Comparison of ENCODE assay signal across 19 cellular contexts in the genomic region with DNA sequence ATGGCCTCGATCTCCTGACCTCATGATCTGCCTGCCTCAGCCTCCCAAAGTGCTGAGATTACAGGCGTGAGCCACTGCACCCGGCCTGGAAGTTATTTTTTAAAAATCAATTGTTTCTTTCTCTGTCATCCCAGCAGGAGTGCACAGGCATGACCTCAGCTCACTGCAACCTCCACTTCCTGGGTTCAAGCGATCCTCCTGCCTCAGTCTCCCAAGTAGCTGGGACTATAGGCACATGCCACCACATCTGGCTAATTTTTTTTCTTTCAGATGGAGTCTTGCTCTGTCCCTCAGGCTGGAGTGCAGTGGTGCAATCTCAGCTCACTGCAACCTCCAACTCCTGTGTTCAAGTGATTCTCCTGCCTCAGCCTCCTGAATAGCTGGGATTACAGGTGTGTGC. TPM values are rescaled to one million over a fixed set of nuclear protein-coding genes. Genes with fewer than 3 reads are reported as not detected.
DNase-seq lines count a peak whose midpoint lies in the region; ATAC-seq, FAIRE-seq and TF ChIP-seq lines count a peak whose summit lies in the region.
"Not testable (repeated sequence)": the region's sequence is repeated elsewhere in the genome, so short reads cannot be mapped to it uniquely, and the experiment has no call there.
"Had no signal": no experiment of that assay in that cellular context is flagged by ENCODE, and none has a peak within 500 bp of the region (broad histone marks: within the 10 kb centered on the region; RNA-seq: fewer than 3 reads in every experiment).

No MANE protein-coding gene starts in this region.

- BruUV-seq in HepG2 (replicated peaks; lab: Mats Ljungman, UMichigan) = not testable (repeated sequence)

- H3K4me1 Mint-ChIP-seq in T-helper 17 cell = peaks cover 30% of the 10 kb centered on the region
- peaks cover 38% of the 10 kb centered on the region for H3K4me1 Mint-ChIP-seq in activated CD4-positive, alpha-beta T cell treated with anti-CD3 and anti-CD28 coated beads, Interleukin-2, amount 10 ng/mL, durations not matched to agents 7 days and 5 days
- H3K4me1 Mint-ChIP-seq in astrocyte (ENCODE audit: low read depth, unreplicated experiment) = not testable (repeated sequence)
- peaks cover 44% of the 10 kb centered on the region for H3K4me1 Mint-ChIP-seq in neural crest cell

- H3K4me1 ChIP-seq in astrocyte (ENCODE audit: insufficient read depth, low read length) (peaks cover 11% of the 10 kb centered on the region), HepG2 (ENCODE audit: insufficient read depth, low read length) (peaks cover 54% of the 10 kb centered on the region)

- CTCF ChIA-PET in activated CD4-positive, alpha-beta T cell treated with anti-CD3 and anti-CD28 coated beads, Interleukin-2, amount 10 ng/mL, durations not matched to agents 7 days and 5 days (lab: Charles Lee) = interaction anchor here (0.6 to 1.7 kb wide), 2 partner anchors 17 to 141 kb away, joined by 3 to 5 read pairs; no protein-coding TSS in a partner anchor
- CTCF ChIA-PET in HepG2 (lab: Yijun Ruan, JAX; ENCODE audit: low intra/inter-chr PET ratio, low total read pairs) = not testable (repeated sequence)

- not testable (repeated sequence) for H3K9me3 ChIP-seq in T-helper 17 cell (ENCODE audit: control insufficient read depth, low read length, poor library complexity, severe bottlenecking); astrocyte (ENCODE audit: insufficient read depth, low read depth, low read length); HepG2 (ENCODE audit: low read length)

- H3K27ac Mint-ChIP-seq in T-helper 17 cell (peak overlapping the region; percentile 29), astrocyte (ENCODE audit: unreplicated experiment) (peak overlapping the region; percentile 41)
- H3K27ac Mint-ChIP-seq in activated CD4-positive, alpha-beta T cell treated with anti-CD3 and anti-CD28 coated beads, Interleukin-2, amount 10 ng/mL, durations not matched to agents 7 days and 5 days = peak overlapping the region; percentile 54
- H3K27ac Mint-ChIP-seq in neural crest cell (ENCODE audit: unreplicated experiment) = not testable (repeated sequence)

- not testable (repeated sequence) for TF ChIP-seq EP300 in HepG2 (IDR thresholded peaks at IDR 0.05; ENCODE audit: low read depth in 2 of 2, low read length in 2 of 2); HepG2 (CRISPR knock-in tag; IDR thresholded peaks at IDR 0.05; ENCODE audit: borderline replicate concordance)

- H3K4me3 Mint-ChIP-seq in T-helper 17 cell = peak overlapping the region; percentile 9
- not testable (repeated sequence) for H3K4me3 Mint-ChIP-seq in activated CD4-positive, alpha-beta T cell treated with anti-CD3 and anti-CD28 coated beads, Interleukin-2, amount 10 ng/mL, durations not matched to agents 7 days and 5 days; astrocyte (ENCODE audit: unreplicated experiment)
- peak overlapping the region; percentile 22 for H3K4me3 Mint-ChIP-seq in neural crest cell

- in situ Hi-C loops in HepG2 (cut with HindIII; ENCODE audit: extremely low pct_ligation_motif_present, low pct_unique_long_range_greater_than_20kb) = not testable (repeated sequence)

- not testable (repeated sequence) for H3K9me3 Mint-ChIP-seq in activated CD4-positive, alpha-beta T cell treated with anti-CD3 and anti-CD28 coated beads, Interleukin-2, amount 10 ng/mL, durations not matched to agents 7 days and 5 days; astrocyte (ENCODE audit: unreplicated experiment); neural crest cell

- H3K9ac ChIP-seq in astrocyte (ENCODE audit: low read length); HepG2 (ENCODE audit: insufficient read depth, low read depth, low read length): not testable (repeated sequence)

- not testable (repeated sequence) for TF ChIP-seq POLR2A in HepG2 (IDR thresholded peaks at IDR 0.05; ENCODE audit: insufficient read depth in 1 of 2, low read depth in 2 of 2, low read length in 2 of 2)

- not testable (repeated sequence) for FAIRE-seq in astrocyte (lab: Jason Lieb, UNC); HepG2 (lab: Jason Lieb, UNC)

- H3K27ac ChIP-seq in astrocyte (ENCODE audit: low read depth, low read length); HepG2 (ENCODE audit: extremely low read length, insufficient read depth, low read length): not testable (repeated sequence)

- not testable (repeated sequence) for H2AFZ ChIP-seq in astrocyte (ENCODE audit: low read depth, low read length); HepG2 (ENCODE audit: low read length)

- not testable (repeated sequence) for H3K27me3 Mint-ChIP-seq in T-helper 17 cell; activated CD4-positive, alpha-beta T cell treated with anti-CD3 and anti-CD28 coated beads, Interleukin-2, amount 10 ng/mL, durations not matched to agents 7 days and 5 days; astrocyte (ENCODE audit: low read depth, unreplicated experiment); neural crest cell (ENCODE audit: low read depth)

- H3K36me3 Mint-ChIP-seq in T-helper 17 cell (ENCODE audit: low read depth); astrocyte (ENCODE audit: low read depth, unreplicated experiment); neural crest cell (ENCODE audit: low read depth): not testable (repeated sequence)
- peaks cover 13% of the 10 kb centered on the region for H3K36me3 Mint-ChIP-seq in activated CD4-positive, alpha-beta T cell treated with anti-CD3 and anti-CD28 coated beads, Interleukin-2, amount 10 ng/mL, durations not matched to agents 7 days and 5 days (ENCODE audit: low read depth)

- ATAC-seq in T-helper 17 cell, HepG2: not testable (repeated sequence)

- H3K4me3 ChIP-seq in astrocyte (ENCODE audit: insufficient read depth, low read depth, low read length); HepG2 (replicated peaks in 1 of 3; ENCODE audit: insufficient read depth in 1 of 3, low read depth in 2 of 3, low read length in 3 of 3): not testable (repeated sequence)

- intact Hi-C loops in HepG2 (cut with micrococcal nuclease; ENCODE audit: unreplicated experiment) = not testable (repeated sequence)

- POLR2A ChIA-PET in activated CD4-positive, alpha-beta T cell treated with anti-CD3 and anti-CD28 coated beads, Interleukin-2, amount 10 ng/mL, durations not matched to agents 7 days and 5 days (lab: Charles Lee) = not testable (repeated sequence)
- POLR2A ChIA-PET in HepG2 (lab: Yijun Ruan, JAX) = interaction anchor here (1.1 kb wide), 1 partner anchor 17 kb away, joined by 3 read pairs; no protein-coding TSS in a partner anchor

- TF ChIP-seq CTCF in astrocyte (IDR thresholded peaks at IDR 0.05; ENCODE audit: insufficient read depth, low read depth, low read length); HepG2 (CRISPR knock-in tag; IDR thresholded peaks at IDR 0.05); neural crest cell (conservative IDR thresholded peaks at IDR 0.05): not testable (repeated sequence)

- 45% methylated on average over 4 of the region's 4 CpGs for WGBS in HepG2 (ENCODE audit: low lambda C conversion rate)

- not testable (repeated sequence) for DNase-seq in T-helper 17 cell; activated CD4-positive, alpha-beta T cell treated with anti-CD3 and anti-CD28 coated beads, Interleukin-2, amount 10 ng/mL, durations not matched to agents 7 days and 5 days; astrocyte (ENCODE audit: low read depth); HepG2 (ENCODE audit: low spot score); neural crest cell (ENCODE audit: low read depth, low spot score)

- H3K36me3 ChIP-seq in astrocyte (ENCODE audit: insufficient read depth, low read length); HepG2 (replicated peaks in 1 of 2; ENCODE audit: control insufficient read depth in 1 of 2, insufficient read depth in 2 of 2, low read length in 2 of 2): not testable (repeated sequence)

- H3K4me2 ChIP-seq in astrocyte (ENCODE audit: low read length); HepG2 (ENCODE audit: low read depth, low read length): not testable (repeated sequence)

- not testable (repeated sequence) for H4K20me1 ChIP-seq in astrocyte (ENCODE audit: insufficient read depth, low read length); HepG2 (ENCODE audit: insufficient read depth, low read length)

- not testable (repeated sequence) for TF ChIP-seq RAD21 in HepG2 (CRISPR knock-in tag; IDR thresholded peaks at IDR 0.05)

- H3K79me2 ChIP-seq in astrocyte (ENCODE audit: insufficient read depth, low read length) (peaks cover 16% of the 10 kb centered on the region), HepG2 (ENCODE audit: insufficient read depth, low read length) (peaks cover 15% of the 10 kb centered on the region)

- H3K27me3 ChIP-seq in astrocyte (ENCODE audit: insufficient read depth, low read length); HepG2 (ENCODE audit: control insufficient read depth in 1 of 2, insufficient read depth in 2 of 2, low read length in 2 of 2): not testable (repeated sequence)

RNA-seq across cellular contexts. Expression of gene KIF22, which starts 3.4 kb away (rescaled TPM):
- 10 to 100 TPM; 74.3 to 89.0 TPM for total RNA-seq in T-helper 17 cell
- 100 to 1,000 TPM; 244 to 253 TPM for total RNA-seq in activated CD4-positive, alpha-beta T cell treated with anti-CD3 and anti-CD28 coated beads, Interleukin-2, amount 10 ng/mL, durations not matched to agents 7 days and 5 days
- total RNA-seq in astrocyte = 12.5 and 14.3 TPM in 2 replicates
- total RNA-seq in HepG2 (2016; rRNA removed; fragmentation: Illumina TruSeq; extraction: Trizol) = 103 and 118 TPM in 2 replicates
- 18.5 and 19.7 TPM in 2 replicates for total RNA-seq in HepG2 (2016; cell fraction: cytosol; rRNA removed; fragmentation: Illumina TruSeq; extraction: Trizol; ENCODE audit: low read depth)
- total RNA-seq in HepG2 (2016; cell fraction: insoluble cytoplasmic fraction; rRNA removed; fragmentation: Illumina TruSeq; extraction: Trizol) = 91.9 and 121 TPM in 2 replicates
- 25.3 and 25.9 TPM in 2 replicates for total RNA-seq in HepG2 (2016; cell fraction: membrane; rRNA removed; fragmentation: Illumina TruSeq; extraction: Trizol)
- 125 and 140 TPM in 2 replicates for total RNA-seq in HepG2 (2016; cell fraction: nucleus; rRNA removed; fragmentation: Illumina TruSeq; extraction: Trizol)
- polyA plus RNA-seq in HepG2 (2011; rRNA removed) = 68.4 and 95.8 TPM in 2 replicates
- polyA plus RNA-seq in HepG2 (2011; cell fraction: cytosol; rRNA removed) = 37.5 and 70.2 TPM in 2 replicates
- polyA plus RNA-seq in HepG2 (2011; cell fraction: nucleus; rRNA removed) = 159 and 266 TPM in 2 replicates
- polyA plus RNA-seq in HepG2 (2012) = 32.0 and 51.7 TPM in 2 replicates
- polyA plus RNA-seq in HepG2 (2016; cell fraction: cytosol; fragmentation: Illumina TruSeq; extraction: Trizol; ENCODE audit: low read depth) = 11.4 and 13.1 TPM in 2 replicates
- polyA plus RNA-seq in HepG2 (2016; cell fraction: insoluble cytoplasmic fraction; fragmentation: Illumina TruSeq; extraction: Trizol; ENCODE audit: low read depth) = 85.0 and 106 TPM in 2 replicates
- 15.8 and 19.2 TPM in 2 replicates for polyA plus RNA-seq in HepG2 (2016; cell fraction: membrane; fragmentation: Illumina TruSeq; extraction: Trizol; ENCODE audit: low read depth)
- polyA plus RNA-seq in HepG2 (2016; cell fraction: nucleus; fragmentation: Illumina TruSeq; extraction: Trizol; ENCODE audit: insufficient read depth, low read depth) = 240 and 250 TPM in 2 replicates
- polyA minus RNA-seq in HepG2 (2011; rRNA and poly(A)+ RNA removed; ENCODE audit: low replicate concordance) = 158 and 325 TPM in 2 replicates
- 28.8 and 45.0 TPM in 2 replicates for polyA minus RNA-seq in HepG2 (2011; cell fraction: cytosol; rRNA and poly(A)+ RNA removed)
- polyA minus RNA-seq in HepG2 (2011; cell fraction: nucleus; rRNA and poly(A)+ RNA removed) = 109 and 117 TPM in 2 replicates
- 162 and 173 TPM in 2 replicates for total RNA-seq in neural crest cell

RNA-seq across cellular contexts. Expression of gene ZG16, which starts 9.1 kb away (rescaled TPM):
- total RNA-seq in T-helper 17 cell (not detected), astrocyte (not detected in 2 replicates), HepG2 (2016; rRNA removed; fragmentation: Illumina TruSeq; extraction: Trizol) (0.07 and 0.15 TPM in 2 replicates), neural crest cell (not detected in 2 replicates)
- total RNA-seq in activated CD4-positive, alpha-beta T cell treated with anti-CD3 and anti-CD28 coated beads, Interleukin-2, amount 10 ng/mL, durations not matched to agents 7 days and 5 days = not detected
- total RNA-seq in HepG2 (2016; cell fraction: cytosol; rRNA removed; fragmentation: Illumina TruSeq; extraction: Trizol; ENCODE audit: low read depth) = 0.18 and 0.30 TPM in 2 replicates
- total RNA-seq in HepG2 (2016; cell fraction: insoluble cytoplasmic fraction; rRNA removed; fragmentation: Illumina TruSeq; extraction: Trizol) = 0.09 TPM in 2 replicates
- 0.17 and 0.22 TPM in 2 replicates for total RNA-seq in HepG2 (2016; cell fraction: membrane; rRNA removed; fragmentation: Illumina TruSeq; extraction: Trizol)
- total RNA-seq in HepG2 (2016; cell fraction: nucleus; rRNA removed; fragmentation: Illumina TruSeq; extraction: Trizol) = not detected in 2 replicates
- 0.01 and 0.04 TPM in 2 replicates for polyA plus RNA-seq in HepG2 (2011; rRNA removed)
- 0.01 TPM in 1 of 2 replicates, not detected in the other for polyA plus RNA-seq in HepG2 (2011; cell fraction: cytosol; rRNA removed)
- not detected in 2 replicates for polyA plus RNA-seq in HepG2 (2011; cell fraction: nucleus; rRNA removed)
- 0.11 TPM in 1 of 2 replicates, not detected in the other for polyA plus RNA-seq in HepG2 (2012)
- polyA plus RNA-seq in HepG2 (2016; cell fraction: cytosol; fragmentation: Illumina TruSeq; extraction: Trizol; ENCODE audit: low read depth) = 0.35 and 0.42 TPM in 2 replicates
- 0.12 and 0.16 TPM in 2 replicates for polyA plus RNA-seq in HepG2 (2016; cell fraction: insoluble cytoplasmic fraction; fragmentation: Illumina TruSeq; extraction: Trizol; ENCODE audit: low read depth)
- 0.26 and 0.42 TPM in 2 replicates for polyA plus RNA-seq in HepG2 (2016; cell fraction: membrane; fragmentation: Illumina TruSeq; extraction: Trizol; ENCODE audit: low read depth)
- polyA plus RNA-seq in HepG2 (2016; cell fraction: nucleus; fragmentation: Illumina TruSeq; extraction: Trizol; ENCODE audit: insufficient read depth, low read depth) = 0.13 TPM in 1 of 2 replicates, not detected in the other
- polyA minus RNA-seq in HepG2 (2011; rRNA and poly(A)+ RNA removed; ENCODE audit: low replicate concordance) = 0.05 TPM in 1 of 2 replicates, not detected in the other
- not detected in 2 replicates for polyA minus RNA-seq in HepG2 (2011; cell fraction: cytosol; rRNA and poly(A)+ RNA removed)
- polyA minus RNA-seq in HepG2 (2011; cell fraction: nucleus; rRNA and poly(A)+ RNA removed) = not detected in 2 replicates
- total RNA-seq: A172; A673; B cell; Calu3; CD4-positive, alpha-beta memory T cell; CD4-positive, alpha-beta T cell; CD4-positive, CD25-positive, alpha-beta regulatory T cell; CD8-positive, alpha-beta memory T cell; CD8-positive, alpha-beta T cell; Daoy had no signal
- polyA plus RNA-seq: A549; AG04450; BJ; CD14-positive monocyte; CD4-positive, alpha-beta memory T cell; CD4-positive, CD25-positive, alpha-beta regulatory T cell; CD8-positive, alpha-beta memory T cell had no signal

RNA-seq across cellular contexts. Expression of gene MAZ, which starts 19.2 kb away (rescaled TPM):
- total RNA-seq in T-helper 17 cell (100 to 1,000 TPM; 242 to 254 TPM), astrocyte (216 and 247 TPM in 2 replicates), HepG2 (2016; rRNA removed; fragmentation: Illumina TruSeq; extraction: Trizol) (229 and 277 TPM in 2 replicates), neural crest cell (605 and 635 TPM in 2 replicates)
- 100 to 1,000 TPM; 528 to 590 TPM for total RNA-seq in activated CD4-positive, alpha-beta T cell treated with anti-CD3 and anti-CD28 coated beads, Interleukin-2, amount 10 ng/mL, durations not matched to agents 7 days and 5 days
- 423 and 431 TPM in 2 replicates for total RNA-seq in HepG2 (2016; cell fraction: cytosol; rRNA removed; fragmentation: Illumina TruSeq; extraction: Trizol; ENCODE audit: low read depth)
- 196 and 286 TPM in 2 replicates for total RNA-seq in HepG2 (2016; cell fraction: insoluble cytoplasmic fraction; rRNA removed; fragmentation: Illumina TruSeq; extraction: Trizol)
- 825 and 837 TPM in 2 replicates for total RNA-seq in HepG2 (2016; cell fraction: membrane; rRNA removed; fragmentation: Illumina TruSeq; extraction: Trizol)
- total RNA-seq in HepG2 (2016; cell fraction: nucleus; rRNA removed; fragmentation: Illumina TruSeq; extraction: Trizol) = 134 and 167 TPM in 2 replicates
- 203 and 255 TPM in 2 replicates for polyA plus RNA-seq in HepG2 (2011; rRNA removed)
- 164 and 235 TPM in 2 replicates for polyA plus RNA-seq in HepG2 (2011; cell fraction: cytosol; rRNA removed)
- 242 and 334 TPM in 2 replicates for polyA plus RNA-seq in HepG2 (2011; cell fraction: nucleus; rRNA removed)
- polyA plus RNA-seq in HepG2 (2012) = 301 and 452 TPM in 2 replicates
- polyA plus RNA-seq in HepG2 (2016; cell fraction: cytosol; fragmentation: Illumina TruSeq; extraction: Trizol; ENCODE audit: low read depth) = 608 and 677 TPM in 2 replicates
- 287 and 420 TPM in 2 replicates for polyA plus RNA-seq in HepG2 (2016; cell fraction: insoluble cytoplasmic fraction; fragmentation: Illumina TruSeq; extraction: Trizol; ENCODE audit: low read depth)
- 1,001 and 1,210 TPM in 2 replicates for polyA plus RNA-seq in HepG2 (2016; cell fraction: membrane; fragmentation: Illumina TruSeq; extraction: Trizol; ENCODE audit: low read depth)
- 330 and 379 TPM in 2 replicates for polyA plus RNA-seq in HepG2 (2016; cell fraction: nucleus; fragmentation: Illumina TruSeq; extraction: Trizol; ENCODE audit: insufficient read depth, low read depth)
- polyA minus RNA-seq in HepG2 (2011; rRNA and poly(A)+ RNA removed; ENCODE audit: low replicate concordance) = 512 and 628 TPM in 2 replicates
- polyA minus RNA-seq in HepG2 (2011; cell fraction: cytosol; rRNA and poly(A)+ RNA removed) = 217 and 237 TPM in 2 replicates
- 59.9 and 60.5 TPM in 2 replicates for polyA minus RNA-seq in HepG2 (2011; cell fraction: nucleus; rRNA and poly(A)+ RNA removed)

RNA-seq across cellular contexts. Expression of gene PRRT2, which starts 24.8 kb away (rescaled TPM):
- 1 to 10 TPM; 2.0 to 3.4 TPM for total RNA-seq in T-helper 17 cell
- total RNA-seq in activated CD4-positive, alpha-beta T cell treated with anti-CD3 and anti-CD28 coated beads, Interleukin-2, amount 10 ng/mL, durations not matched to agents 7 days and 5 days = 1 to 10 TPM in 1 of 2 experiments, under 1 TPM in 1; 0.98 to 1.3 TPM
- 6.2 and 6.7 TPM in 2 replicates for total RNA-seq in astrocyte
- total RNA-seq in HepG2 (2016; rRNA removed; fragmentation: Illumina TruSeq; extraction: Trizol) = 0.11 and 0.51 TPM in 2 replicates
- not detected in 2 replicates for total RNA-seq in HepG2 (2016; cell fraction: cytosol; rRNA removed; fragmentation: Illumina TruSeq; extraction: Trizol; ENCODE audit: low read depth)
- 0.76 TPM in 1 of 2 replicates, not detected in the other for total RNA-seq in HepG2 (2016; cell fraction: insoluble cytoplasmic fraction; rRNA removed; fragmentation: Illumina TruSeq; extraction: Trizol)
- total RNA-seq in HepG2 (2016; cell fraction: membrane; rRNA removed; fragmentation: Illumina TruSeq; extraction: Trizol) = 0.28 TPM in 1 of 2 replicates, not detected in the other
- 1.1 and 1.4 TPM in 2 replicates for total RNA-seq in HepG2 (2016; cell fraction: nucleus; rRNA removed; fragmentation: Illumina TruSeq; extraction: Trizol)
- 1.1 and 1.8 TPM in 2 replicates for polyA plus RNA-seq in HepG2 (2011; rRNA removed)
- 0.31 and 0.38 TPM in 2 replicates for polyA plus RNA-seq in HepG2 (2011; cell fraction: cytosol; rRNA removed)
- 16.2 and 16.5 TPM in 2 replicates for polyA plus RNA-seq in HepG2 (2011; cell fraction: nucleus; rRNA removed)
- 1.6 and 1.7 TPM in 2 replicates for polyA plus RNA-seq in HepG2 (2012)
- polyA plus RNA-seq in HepG2 (2016; cell fraction: cytosol; fragmentation: Illumina TruSeq; extraction: Trizol; ENCODE audit: low read depth) = 0.08 TPM in 1 of 2 replicates, not detected in the other
- 0.11 and 0.41 TPM in 2 replicates for polyA plus RNA-seq in HepG2 (2016; cell fraction: insoluble cytoplasmic fraction; fragmentation: Illumina TruSeq; extraction: Trizol; ENCODE audit: low read depth)
- polyA plus RNA-seq in HepG2 (2016; cell fraction: membrane; fragmentation: Illumina TruSeq; extraction: Trizol; ENCODE audit: low read depth) = 0.07 and 0.15 TPM in 2 replicates
- 3.5 and 3.7 TPM in 2 replicates for polyA plus RNA-seq in HepG2 (2016; cell fraction: nucleus; fragmentation: Illumina TruSeq; extraction: Trizol; ENCODE audit: insufficient read depth, low read depth)
- 0.07 and 0.56 TPM in 2 replicates for polyA minus RNA-seq in HepG2 (2011; rRNA and poly(A)+ RNA removed; ENCODE audit: low replicate concordance)
- not detected in 2 replicates for polyA minus RNA-seq in HepG2 (2011; cell fraction: cytosol; rRNA and poly(A)+ RNA removed)
- 1.5 and 2.4 TPM in 2 replicates for polyA minus RNA-seq in HepG2 (2011; cell fraction: nucleus; rRNA and poly(A)+ RNA removed)
- 18.6 and 21.2 TPM in 2 replicates for total RNA-seq in neural crest cell
- polyA plus RNA-seq: CD14-positive monocyte had no signal

RNA-seq across cellular contexts. Expression of gene PAGR1, which starts 28.8 kb away (rescaled TPM):
- total RNA-seq in T-helper 17 cell (10 to 100 TPM; 15.2 to 16.3 TPM), astrocyte (20.1 and 20.8 TPM in 2 replicates), HepG2 (2016; rRNA removed; fragmentation: Illumina TruSeq; extraction: Trizol) (66.4 and 74.5 TPM in 2 replicates), neural crest cell (47.6 and 48.4 TPM in 2 replicates)
- 10 to 100 TPM; 26.8 to 29.6 TPM for total RNA-seq in activated CD4-positive, alpha-beta T cell treated with anti-CD3 and anti-CD28 coated beads, Interleukin-2, amount 10 ng/mL, durations not matched to agents 7 days and 5 days
- 27.0 and 29.8 TPM in 2 replicates for total RNA-seq in HepG2 (2016; cell fraction: cytosol; rRNA removed; fragmentation: Illumina TruSeq; extraction: Trizol; ENCODE audit: low read depth)
- total RNA-seq in HepG2 (2016; cell fraction: insoluble cytoplasmic fraction; rRNA removed; fragmentation: Illumina TruSeq; extraction: Trizol) = 66.8 and 70.4 TPM in 2 replicates
- 60.2 and 69.2 TPM in 2 replicates for total RNA-seq in HepG2 (2016; cell fraction: membrane; rRNA removed; fragmentation: Illumina TruSeq; extraction: Trizol)
- 26.7 and 29.3 TPM in 2 replicates for total RNA-seq in HepG2 (2016; cell fraction: nucleus; rRNA removed; fragmentation: Illumina TruSeq; extraction: Trizol)
- polyA plus RNA-seq in HepG2 (2011; rRNA removed) = 9.8 and 9.9 TPM in 2 replicates
- polyA plus RNA-seq in HepG2 (2011; cell fraction: cytosol; rRNA removed) = 8.4 and 11.4 TPM in 2 replicates
- 21.8 and 24.6 TPM in 2 replicates for polyA plus RNA-seq in HepG2 (2011; cell fraction: nucleus; rRNA removed)
- polyA plus RNA-seq in HepG2 (2012) = 18.6 and 19.8 TPM in 2 replicates
- 35.6 and 42.4 TPM in 2 replicates for polyA plus RNA-seq in HepG2 (2016; cell fraction: cytosol; fragmentation: Illumina TruSeq; extraction: Trizol; ENCODE audit: low read depth)
- polyA plus RNA-seq in HepG2 (2016; cell fraction: insoluble cytoplasmic fraction; fragmentation: Illumina TruSeq; extraction: Trizol; ENCODE audit: low read depth) = 77.4 and 82.7 TPM in 2 replicates
- polyA plus RNA-seq in HepG2 (2016; cell fraction: membrane; fragmentation: Illumina TruSeq; extraction: Trizol; ENCODE audit: low read depth) = 57.3 and 67.2 TPM in 2 replicates
- 45.2 and 52.8 TPM in 2 replicates for polyA plus RNA-seq in HepG2 (2016; cell fraction: nucleus; fragmentation: Illumina TruSeq; extraction: Trizol; ENCODE audit: insufficient read depth, low read depth)
- polyA minus RNA-seq in HepG2 (2011; rRNA and poly(A)+ RNA removed; ENCODE audit: low replicate concordance) = 5.5 and 6.5 TPM in 2 replicates
- 4.8 and 9.2 TPM in 2 replicates for polyA minus RNA-seq in HepG2 (2011; cell fraction: cytosol; rRNA and poly(A)+ RNA removed)
- 15.1 and 19.6 TPM in 2 replicates for polyA minus RNA-seq in HepG2 (2011; cell fraction: nucleus; rRNA and poly(A)+ RNA removed)
